Comparison of ENCODE assay signal across 10 cellular contexts in genomic region chr3:167736264-167736787, GRCh38. TPM values are rescaled to one million over a fixed set of nuclear protein-coding genes. Genes with fewer than 3 reads are reported as not detected.
DNase-seq lines count a peak whose midpoint lies in the region; ATAC-seq and TF ChIP-seq lines count a peak whose summit lies in the region.
"Had no signal": no experiment of that assay in that cellular context is flagged by ENCODE, and none has a peak within 500 bp of the region (broad histone marks: within the 10 kb centered on the region; RNA-seq: fewer than 3 reads in every experiment).

No MANE protein-coding gene starts in this region.

- H3K36me3 Mint-ChIP-seq in activated naive CD8-positive, alpha-beta T cell treated with anti-CD3 and anti-CD28 coated beads for 36 hours: peaks cover 9% of the 10 kb centered on the region

- no peak overlapping the region for H3K14ac ChIP-seq in mesenchymal stem cell (ENCODE audit: low read length in 2 of 2)

- no peak overlapping the region for H2BK15ac ChIP-seq in mesenchymal stem cell (ENCODE audit: low read depth, poor library complexity, severe bottlenecking)

- no peaks in the 10 kb centered on the region for H3K9me3 Mint-ChIP-seq in activated naive CD8-positive, alpha-beta T cell treated with anti-CD3 and anti-CD28 coated beads for 36 hours
- H3K9me3 Mint-ChIP-seq: activated naive CD8-positive, alpha-beta T cell treated with anti-CD3 and anti-CD28 coated beads, Interleukin-2, amount 10 ng/mL, durations not matched to agents 7 days and 5 days; T-helper 1 cell treated with Interleukin-12 subunit alpha and Interleukin-12 subunit beta and Interleukin-4 antibody, amounts not matched to agents 30 μg/mL and 1 μg/mL, for 36 hours had no signal

- no peak for ATAC-seq in heart right ventricle

- H2AFZ ChIP-seq in mesenchymal stem cell (ENCODE audit: low read depth, low read length): no peak overlapping the region

- H3K9ac ChIP-seq in mesenchymal stem cell (ENCODE audit: low read length): peak overlapping the region; percentile 96

- H3K4me3 Mint-ChIP-seq in activated naive CD8-positive, alpha-beta T cell treated with anti-CD3 and anti-CD28 coated beads for 36 hours: no peak overlapping the region
- H3K4me3 Mint-ChIP-seq: activated naive CD8-positive, alpha-beta T cell treated with anti-CD3 and anti-CD28 coated beads, Interleukin-2, amount 10 ng/mL, durations not matched to agents 7 days and 5 days had no signal

- H4K8ac ChIP-seq in mesenchymal stem cell (ENCODE audit: low read length): no peak overlapping the region

- intact Hi-C loops in heart right ventricle (cut with DNase I): loop anchor here in 8 of 10 donors (5.0 to 10.0 kb wide), 6 partner anchors 76 to 148 kb away; no protein-coding TSS in a partner anchor
- intact Hi-C loops in cardiac septum (cut with DNase I): loop anchor here (5.0 to 10.0 kb wide), 2 partner anchors 308 to 361 kb away; partner anchors contain the start of gene GOLIM4
- intact Hi-C loops in vagina (cut with DNase I): no loop called here

- H3K4ac ChIP-seq in mesenchymal stem cell (ENCODE audit: low read depth in 1 of 2, low read length in 2 of 2): no peak overlapping the region

- H3K79me1 ChIP-seq in mesenchymal stem cell (replicated peaks; ENCODE audit: low read length, poor library complexity, severe bottlenecking): peaks cover 8% of the 10 kb centered on the region

- H2BK120ac ChIP-seq in mesenchymal stem cell (ENCODE audit: low read depth, low read length): no peak overlapping the region

- H3K27ac ChIP-seq in heart right ventricle (peak overlapping the region in 2 of 10 donors; percentile 93 to 96), brain microvascular endothelial cell (no peak overlapping the region), mesenchymal stem cell (ENCODE audit: low read length, poor library complexity, severe bottlenecking) (no peak overlapping the region), vagina (no peak overlapping the region)

- H2BK5ac ChIP-seq in mesenchymal stem cell (ENCODE audit: low read depth, low read length, poor library complexity, severe bottlenecking): no peak overlapping the region

- DNase-seq in heart right ventricle (no peak), cardiac septum (ENCODE audit: low spot score) (no peak), brain microvascular endothelial cell (no peak), mesenchymal stem cell (no peak), vagina (ENCODE audit: extremely low spot score in 2 of 2) (no peak), T-helper 2 cell (no peak), iPS-NIHi7 (ENCODE audit: extremely low spot score) (no peak)
- no peak for DNase-seq in activated naive CD8-positive, alpha-beta T cell treated with anti-CD3 and anti-CD28 coated beads for 36 hours
- DNase-seq: activated naive CD8-positive, alpha-beta T cell treated with anti-CD3 and anti-CD28 coated beads, Interleukin-2, amount 10 ng/mL, durations not matched to agents 7 days and 5 days had no signal

- H3K9me3 ChIP-seq in heart right ventricle (no peaks in the 10 kb centered on the region), mesenchymal stem cell (ENCODE audit: control insufficient read depth, low read length) (no peaks in the 10 kb centered on the region), vagina (no peaks in the 10 kb centered on the region)

- H2AK5ac ChIP-seq in mesenchymal stem cell (ENCODE audit: low read length, severe bottlenecking): no peak overlapping the region

- no peak overlapping the region for H3K27ac Mint-ChIP-seq in activated naive CD8-positive, alpha-beta T cell treated with anti-CD3 and anti-CD28 coated beads for 36 hours
- H3K27ac Mint-ChIP-seq: activated naive CD8-positive, alpha-beta T cell treated with anti-CD3 and anti-CD28 coated beads, Interleukin-2, amount 10 ng/mL, durations not matched to agents 7 days and 5 days; T-helper 1 cell treated with Interleukin-12 subunit alpha and Interleukin-12 subunit beta and Interleukin-4 antibody, amounts not matched to agents 30 μg/mL and 1 μg/mL, for 36 hours had no signal

- peak overlapping the region; percentile 96 for H3K4me2 ChIP-seq in mesenchymal stem cell (ENCODE audit: low read length, poor library complexity, severe bottlenecking)

- no peak overlapping the region for H3K18ac ChIP-seq in mesenchymal stem cell (ENCODE audit: low read depth in 1 of 2, low read length in 2 of 2)

- TF ChIP-seq POLR2A in vagina (IDR thresholded peaks at IDR 0.05): no peak

- no peak overlapping the region for H3K23ac ChIP-seq in mesenchymal stem cell (ENCODE audit: low read length in 2 of 2)

- H3K4me3 ChIP-seq in heart right ventricle (peak overlapping the region in 8 of 10 donors; percentile 81 to 96 (median 84)), brain microvascular endothelial cell (ENCODE audit: low read depth, low read length) (peak overlapping the region; percentile 93), mesenchymal stem cell (ENCODE audit: insufficient read depth in 1 of 2, low read depth in 1 of 2, low read length in 2 of 2) (peak overlapping the region in 1 of 2 experiments; percentile 97), vagina (peak overlapping the region; percentile 68 to 86)

- H3K27me3 Mint-ChIP-seq in activated naive CD8-positive, alpha-beta T cell treated with anti-CD3 and anti-CD28 coated beads for 36 hours: no peaks in the 10 kb centered on the region
- H3K27me3 Mint-ChIP-seq: activated naive CD8-positive, alpha-beta T cell treated with anti-CD3 and anti-CD28 coated beads, Interleukin-2, amount 10 ng/mL, durations not matched to agents 7 days and 5 days had no signal

- 25 to 33% methylated on average over 7 of the region's 7 CpGs for WGBS in heart right ventricle, 2 donors
- WGBS in mesenchymal stem cell: 49% methylated on average over 5 of the region's 7 CpGs

- H3K4me1 ChIP-seq in heart right ventricle (peaks cover 0 to 41% (median 38%) of the 10 kb centered on the region in 9 donors), mesenchymal stem cell (ENCODE audit: control insufficient read depth, insufficient read depth, low read depth, low read length) (no peaks in the 10 kb centered on the region), vagina (peaks cover 46% of the 10 kb centered on the region)

- no peaks in the 10 kb centered on the region for H3K27me3 ChIP-seq in heart right ventricle
- H3K27me3 ChIP-seq in brain microvascular endothelial cell (replicated peaks): no peaks in the 10 kb centered on the region
- no peaks in the 10 kb centered on the region for H3K27me3 ChIP-seq in mesenchymal stem cell (ENCODE audit: control insufficient read depth in 1 of 2, insufficient read depth in 1 of 2, low read length in 2 of 2)
- H3K27me3 ChIP-seq in vagina: no peaks in the 10 kb centered on the region

- H3K36me3 ChIP-seq in heart right ventricle (peaks cover 0 to 5% (median 0%) of the 10 kb centered on the region in 9 donors), brain microvascular endothelial cell (replicated peaks) (no peaks in the 10 kb centered on the region), mesenchymal stem cell (ENCODE audit: control insufficient read depth in 1 of 2, insufficient read depth in 2 of 2, low read depth in 1 of 2, low read length in 2 of 2) (no peaks in the 10 kb centered on the region), vagina (no peaks in the 10 kb centered on the region)

- no peak overlapping the region for H4K91ac ChIP-seq in mesenchymal stem cell (ENCODE audit: low read length)

- H3K4me1 Mint-ChIP-seq in activated naive CD8-positive, alpha-beta T cell treated with anti-CD3 and anti-CD28 coated beads for 36 hours: peaks cover 39% of the 10 kb centered on the region

- H2BK12ac ChIP-seq in mesenchymal stem cell (ENCODE audit: low read length in 2 of 2): no peak overlapping the region

- TF ChIP-seq CTCF in heart right ventricle (IDR thresholded peaks at IDR 0.05): no peak
- TF ChIP-seq CTCF in brain microvascular endothelial cell (IDR thresholded peaks at IDR 0.05; ENCODE audit: low read depth, low read length, missing control alignments): no peak
- no peak for TF ChIP-seq CTCF in vagina (IDR thresholded peaks at IDR 0.05)

- in situ Hi-C loops in brain microvascular endothelial cell (cut with HindIII; ENCODE audit: low pct_ligation_motif_present, low sequenced_read_pairs): no loop called here

RNA-seq across cellular contexts. Expression of gene SERPINI1, which starts 0.8 kb away (rescaled TPM):
- total RNA-seq in heart right ventricle: 10 to 100 TPM in 6 of 10 donors, 1 to 10 TPM in 4; 4.5 to 17.1 (median 11.3) TPM
- 1 to 10 TPM; 8.4 to 9.4 TPM for polyA plus RNA-seq in heart right ventricle
- total RNA-seq in cardiac septum: 10.5 TPM
- 2.0 TPM for polyA plus RNA-seq in mesenchymal stem cell (2013, experiment 1 of 2)
- polyA plus RNA-seq in mesenchymal stem cell (2013, experiment 2 of 2): 2.0 TPM
- total RNA-seq in vagina: 13.8 TPM
- total RNA-seq in activated naive CD8-positive, alpha-beta T cell treated with anti-CD3 and anti-CD28 coated beads for 36 hours: 1 to 10 TPM; 1.1 to 1.2 TPM

RNA-seq across cellular contexts. Expression of gene PDCD10, which starts 1.6 kb away (rescaled TPM):
- total RNA-seq in heart right ventricle: 10 to 100 TPM; 28.3 to 44.3 (median 38.1) TPM
- 10 to 100 TPM; 12.8 to 46.6 TPM for polyA plus RNA-seq in heart right ventricle
- total RNA-seq in cardiac septum: 42.2 TPM
- polyA plus RNA-seq in mesenchymal stem cell (2013, experiment 1 of 2): 79.4 TPM
- polyA plus RNA-seq in mesenchymal stem cell (2013, experiment 2 of 2): 84.7 TPM
- 71.7 TPM for total RNA-seq in vagina
- 10 to 100 TPM; 78.7 to 88.7 TPM for total RNA-seq in activated naive CD8-positive, alpha-beta T cell treated with anti-CD3 and anti-CD28 coated beads for 36 hours
